Comparison of ENCODE assay signal across 24 cellular contexts in the genomic region with DNA sequence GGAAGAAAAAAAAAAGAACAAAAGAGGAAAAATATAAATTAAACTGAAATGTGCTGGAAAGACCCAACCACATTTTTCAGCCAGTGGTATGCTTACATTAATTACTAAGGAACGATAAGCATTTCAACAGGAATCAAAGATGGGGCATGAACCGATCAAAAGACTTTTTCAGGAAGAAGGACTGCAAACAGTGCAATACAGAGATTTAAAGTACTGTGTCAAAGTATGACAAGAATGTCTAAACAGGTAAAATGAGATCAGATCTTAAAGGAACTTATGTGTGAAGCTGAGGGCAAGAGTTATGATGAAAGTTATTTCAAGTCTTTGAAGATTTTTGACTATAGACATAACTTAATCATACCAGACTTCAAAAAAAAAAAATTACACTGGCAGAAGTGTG.
DNase-seq lines count a peak whose midpoint lies in the region; ATAC-seq, FAIRE-seq and TF ChIP-seq lines count a peak whose summit lies in the region.
"Had no signal": no experiment of that assay in that cellular context is flagged by ENCODE, and none has a peak within 500 bp of the region (broad histone marks: within the 10 kb centered on the region; RNA-seq: fewer than 3 reads in every experiment).

No MANE protein-coding gene starts in this region.

- H3K4me1 ChIP-seq in breast epithelium = no peaks in the 10 kb centered on the region
- H3K4me1 ChIP-seq in left lung = no peaks in the 10 kb centered on the region
- H3K4me1 ChIP-seq in endodermal cell (ENCODE audit: control insufficient read depth, insufficient read depth, low read length) = no peaks in the 10 kb centered on the region

- no peak overlapping the region for H3K4me3 Mint-ChIP-seq in endodermal cell

- no peak overlapping the region for H3K4me3 ChIP-seq in breast epithelium
- no peak overlapping the region for H3K4me3 ChIP-seq in bronchial epithelial cell (ENCODE audit: low read depth, low read length)
- no peak overlapping the region for H3K4me3 ChIP-seq in left lung
- H3K4me3 ChIP-seq in retinal pigment epithelial cell (ENCODE audit: low read length) = no peak overlapping the region
- H3K4me3 ChIP-seq in WERI-Rb-1 (ENCODE audit: low read depth, low read length) = no peak overlapping the region
- H3K4me3 ChIP-seq in endodermal cell (ENCODE audit: low read length) = no peak overlapping the region
- H3K4me3 ChIP-seq: GM12878, SK-N-MC had no signal

- in situ Hi-C loops in T47D (cut with HindIII; ENCODE audit: low pct_unique_long_range_greater_than_20kb, low sequenced_read_pairs) = no loop called here

- H3K36me3 ChIP-seq in breast epithelium = no peaks in the 10 kb centered on the region
- no peaks in the 10 kb centered on the region for H3K36me3 ChIP-seq in bronchial epithelial cell (ENCODE audit: control insufficient read depth, insufficient read depth, low read length)
- no peaks in the 10 kb centered on the region for H3K36me3 ChIP-seq in left lung
- H3K36me3 ChIP-seq in WERI-Rb-1 = no peaks in the 10 kb centered on the region
- H3K36me3 ChIP-seq in endodermal cell (ENCODE audit: control insufficient read depth, insufficient read depth, low read length) = no peaks in the 10 kb centered on the region

- no peaks in the 10 kb centered on the region for H3K27me3 Mint-ChIP-seq in endodermal cell (ENCODE audit: insufficient read depth)

- POLR2A ChIA-PET in GM10248 (lab: Yijun Ruan, JAX) = no interaction called here

- H3K36me3 Mint-ChIP-seq in endodermal cell (ENCODE audit: low read depth) = no peaks in the 10 kb centered on the region

- peaks cover 6% of the 10 kb centered on the region for H3K9me3 Mint-ChIP-seq in endodermal cell

- peak; percentile 71 for ATAC-seq in left lung
- ATAC-seq: GM12878, HCT116, HepG2 had no signal

- H3K27ac ChIP-seq in breast epithelium = no peak overlapping the region
- no peak overlapping the region for H3K27ac ChIP-seq in left lung
- no peak overlapping the region for H3K27ac ChIP-seq in WERI-Rb-1
- H3K27ac ChIP-seq in endodermal cell (ENCODE audit: low read depth, low read length) = no peak overlapping the region
- H3K27ac ChIP-seq: 22Rv1, SK-N-MC had no signal

- DNase-seq in T47D (ENCODE audit: low read depth in 1 of 2, low spot score in 1 of 2) (peak; percentile 1 to 2), breast epithelium (ENCODE audit: low spot score in 2 of 2) (no peak), bronchial epithelial cell (ENCODE audit: low read depth) (peak; percentile 9), left lung (no peak), retinal pigment epithelial cell (ENCODE audit: low read depth) (peak; percentile 26), WERI-Rb-1 (no peak), GM10248 (ENCODE audit: extremely low spot score) (no peak), endodermal cell (no peak)
- DNase-seq: ACHN, Kasumi-1, NCI-H1105 treated with DMSO at 0.1 percent for 48 hours, NCI-H146, NCI-H1930, NCI-H446, NCI-H524 treated with DMSO at 0.1 percent for 48 hours, NCI-H774, SIG-M5 had no signal

- CTCF ChIA-PET in GM10248 (lab: Yijun Ruan, JAX) = no interaction called here

- H3K27ac Mint-ChIP-seq in endodermal cell = no peak overlapping the region

- FAIRE-seq in bronchial epithelial cell (lab: Jason Lieb, UNC) = no peak
- FAIRE-seq: GM12878, H1, HepG2, RCC 7860 had no signal

- H3K9me3 ChIP-seq in breast epithelium (no peaks in the 10 kb centered on the region), left lung (peaks cover 0 to 8% of the 10 kb centered on the region in 2 donors), WERI-Rb-1 (ENCODE audit: severe bottlenecking) (no peaks in the 10 kb centered on the region), endodermal cell (ENCODE audit: control insufficient read depth, low read length) (no peaks in the 10 kb centered on the region)

- no peaks in the 10 kb centered on the region for H3K4me1 Mint-ChIP-seq in endodermal cell

- no peak for TF ChIP-seq POLR2A in breast epithelium (IDR thresholded peaks at IDR 0.05)

- 90 to 100% methylated on average over 2 of the region's 2 CpGs for WGBS in endodermal cell (ENCODE audit: insufficient coverage in 1 of 2, insufficient read length in 1 of 2), 2 experiments

- no peaks in the 10 kb centered on the region for H3K27me3 ChIP-seq in breast epithelium
- no peaks in the 10 kb centered on the region for H3K27me3 ChIP-seq in bronchial epithelial cell (ENCODE audit: control insufficient read depth, insufficient read depth, low read length)
- no peaks in the 10 kb centered on the region for H3K27me3 ChIP-seq in left lung
- no peaks in the 10 kb centered on the region for H3K27me3 ChIP-seq in WERI-Rb-1 (ENCODE audit: insufficient read depth, low read depth, severe bottlenecking)
- H3K27me3 ChIP-seq in endodermal cell (ENCODE audit: control insufficient read depth, insufficient read depth, low read length, poor library complexity, severe bottlenecking) = no peaks in the 10 kb centered on the region

- no peak for TF ChIP-seq CTCF in breast epithelium (IDR thresholded peaks at IDR 0.05)
- TF ChIP-seq CTCF in bronchial epithelial cell (IDR thresholded peaks at IDR 0.05; ENCODE audit: insufficient read depth, low read length, severe bottlenecking) = no peak
- TF ChIP-seq CTCF in left lung (IDR thresholded peaks at IDR 0.05) = no peak
- no peak for TF ChIP-seq CTCF in retinal pigment epithelial cell (conservative IDR thresholded peaks at IDR 0.05; ENCODE audit: low read depth, low read length)
- TF ChIP-seq CTCF in WERI-Rb-1 (IDR thresholded peaks at IDR 0.05; ENCODE audit: low read depth, low read length) = no peak
- no peak for TF ChIP-seq CTCF in GM10248 (IDR thresholded peaks at IDR 0.05; ENCODE audit: control extremely low read depth, extremely low read depth, low read depth, missing control alignments)
- no peak for TF ChIP-seq CTCF in endodermal cell (conservative IDR thresholded peaks at IDR 0.05)

- H3K9ac ChIP-seq in endodermal cell (ENCODE audit: extremely low read depth, low read length, poor library complexity, severe bottlenecking) = no peak overlapping the region

- intact Hi-C loops in breast epithelium (cut with DNase I; ENCODE audit: low total_unique reads) (no loop called here), left lung (cut with DNase I) (no loop called here)

Comparison
In these comparisons a context has a peak if more than half of its experiments do, and no peak if none do; other contexts are left out.
1. DNase-seq: peak in T47D (2 of 2), bronchial epithelial cell (single experiment) and retinal pigment epithelial cell (single experiment); none in breast epithelium (0 of 2), left lung (0 of 2), WERI-Rb-1 (single experiment), GM10248 (single experiment) and endodermal cell (single experiment).